Comparison of ENCODE assay signal across 9 cellular contexts in the genomic region with DNA sequence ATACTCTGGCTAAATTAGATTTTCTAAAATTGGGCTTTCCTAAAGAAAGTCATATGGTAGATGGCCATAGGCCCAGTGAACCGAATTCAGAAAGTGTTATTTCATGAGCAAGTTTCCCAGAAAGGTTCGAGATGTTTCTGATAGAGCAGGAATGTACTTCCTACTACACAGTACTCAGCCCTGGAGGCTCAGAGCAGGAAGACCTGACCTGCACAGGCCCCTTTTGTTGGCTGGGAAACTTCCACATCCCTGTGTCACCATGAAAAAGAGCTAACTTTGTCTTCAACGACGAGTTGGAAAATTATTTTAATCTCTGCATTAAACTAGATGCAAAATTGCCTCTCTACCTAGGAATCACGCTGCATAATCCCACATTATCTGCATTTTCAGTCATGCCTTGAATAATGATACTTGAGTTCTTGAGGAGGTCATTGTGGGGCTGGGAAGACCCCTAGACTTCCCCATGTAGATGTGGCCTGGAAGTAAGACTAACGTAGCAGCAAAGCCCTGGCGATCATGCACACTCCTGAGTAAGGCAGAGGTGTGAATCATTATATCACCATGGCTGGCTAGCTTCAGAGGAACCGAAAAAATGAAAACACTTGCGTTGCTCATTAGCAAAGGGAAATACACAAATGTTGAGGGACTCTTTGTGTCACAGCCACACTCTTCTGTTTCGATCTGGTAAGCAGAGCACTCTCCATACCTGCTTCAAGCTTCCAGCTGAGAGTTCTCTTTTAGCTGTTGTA. TPM values are rescaled to one million over a fixed set of nuclear protein-coding genes. Genes with fewer than 3 reads are reported as not detected.
DNase-seq lines count a peak whose midpoint lies in the region; ATAC-seq and TF ChIP-seq lines count a peak whose summit lies in the region.
"Had no signal": no experiment of that assay in that cellular context is flagged by ENCODE, and none has a peak within 500 bp of the region (broad histone marks: within the 10 kb centered on the region; RNA-seq: fewer than 3 reads in every experiment).

No MANE protein-coding gene starts in this region.

- TF ChIP-seq CTCF in right atrium auricular region (IDR thresholded peaks at IDR 0.05) = no peak

- no peaks in the 10 kb centered on the region for H3K27me3 ChIP-seq in right atrium auricular region
- H3K27me3 ChIP-seq: SJSA1 had no signal

- DNase-seq in right atrium auricular region (ENCODE audit: low spot score) (peak; percentile 38), Right ventricle myocardium inferior (ENCODE audit: missing footprints) (no peak), GM19238 (ENCODE audit: insufficient read length, low spot score) (no peak), COLO668 (lab: John Stamatoyannopoulos, UW; ENCODE audit: unreplicated experiment) (no peak), NCI-H1930 (lab: John Stamatoyannopoulos, UW) (no peak)
- DNase-seq in activated T-helper 1 cell treated with anti-CD3 and anti-CD28 coated beads, Interleukin-12 subunit alpha, Interleukin-12 subunit beta, Interleukin-2, Interleukin-4 antibody, amounts not matched to agents 30 ng/mL and 10 ng/mL and 1 ng/mL, durations not matched to agents 14 hours and 24 hours and 36 hours (ENCODE audit: low spot score) = no peak
- peak; percentile 49 for DNase-seq in stimulated activated naive CD8-positive, alpha-beta T cell treated with anti-CD3 and anti-CD28 coated beads, Interleukin-15, Interleukin-2, amounts not matched to agents 100 U/mL and 50 U/mL, for 24 hours

- H3K36me3 ChIP-seq in right atrium auricular region = no peaks in the 10 kb centered on the region
- H3K36me3 ChIP-seq: SJSA1 had no signal

- no peak for ATAC-seq in Right ventricle myocardium inferior
- peak; percentile 64 for ATAC-seq in HG02970 (IDR thresholded peaks at IDR 0.05; ENCODE audit: low FRiP score, unreplicated experiment)
- peak; percentile 88 for ATAC-seq in stimulated activated naive CD8-positive, alpha-beta T cell treated with anti-CD3 and anti-CD28 coated beads, Interleukin-15, Interleukin-2, amounts not matched to agents 100 U/mL and 50 U/mL, for 24 hours

- peaks cover 23% of the 10 kb centered on the region for H3K36me3 Mint-ChIP-seq in activated T-helper 1 cell treated with anti-CD3 and anti-CD28 coated beads, Interleukin-12 subunit alpha, Interleukin-12 subunit beta, Interleukin-2, Interleukin-4 antibody, amounts not matched to agents 30 ng/mL and 10 ng/mL and 1 ng/mL, durations not matched to agents 14 hours and 24 hours and 36 hours (ENCODE audit: low read depth)

- no peak overlapping the region for H3K27ac ChIP-seq in right atrium auricular region
- H3K27ac ChIP-seq: SJSA1 had no signal

- H3K4me3 ChIP-seq in right atrium auricular region = no peak overlapping the region
- H3K4me3 ChIP-seq: SJSA1 had no signal

- H3K9me3 ChIP-seq in right atrium auricular region = no peaks in the 10 kb centered on the region
- H3K9me3 ChIP-seq: SJSA1 had no signal

- H3K9me3 Mint-ChIP-seq in activated T-helper 1 cell treated with anti-CD3 and anti-CD28 coated beads, Interleukin-12 subunit alpha, Interleukin-12 subunit beta, Interleukin-2, Interleukin-4 antibody, amounts not matched to agents 30 ng/mL and 10 ng/mL and 1 ng/mL, durations not matched to agents 14 hours and 24 hours and 36 hours = no peaks in the 10 kb centered on the region

- H3K4me3 Mint-ChIP-seq in activated T-helper 1 cell treated with anti-CD3 and anti-CD28 coated beads, Interleukin-12 subunit alpha, Interleukin-12 subunit beta, Interleukin-2, Interleukin-4 antibody, amounts not matched to agents 30 ng/mL and 10 ng/mL and 1 ng/mL, durations not matched to agents 14 hours and 24 hours and 36 hours = peak overlapping the region; percentile 62

- H3K4me1 ChIP-seq in right atrium auricular region = peaks cover 0 to 10% of the 10 kb centered on the region in 2 donors

- H3K27me3 Mint-ChIP-seq in activated T-helper 1 cell treated with anti-CD3 and anti-CD28 coated beads, Interleukin-12 subunit alpha, Interleukin-12 subunit beta, Interleukin-2, Interleukin-4 antibody, amounts not matched to agents 30 ng/mL and 10 ng/mL and 1 ng/mL, durations not matched to agents 14 hours and 24 hours and 36 hours (ENCODE audit: insufficient read depth) = no peaks in the 10 kb centered on the region

- H3K27ac Mint-ChIP-seq in activated T-helper 1 cell treated with anti-CD3 and anti-CD28 coated beads, Interleukin-12 subunit alpha, Interleukin-12 subunit beta, Interleukin-2, Interleukin-4 antibody, amounts not matched to agents 30 ng/mL and 10 ng/mL and 1 ng/mL, durations not matched to agents 14 hours and 24 hours and 36 hours = peak overlapping the region; percentile 83

- intact Hi-C loops in Right ventricle myocardium inferior (cut with DNase I) = no loop called here
- intact Hi-C loops in activated T-helper 1 cell treated with anti-CD3 and anti-CD28 coated beads, Interleukin-12 subunit alpha, Interleukin-12 subunit beta, Interleukin-2, Interleukin-4 antibody, amounts not matched to agents 30 ng/mL and 10 ng/mL and 1 ng/mL, durations not matched to agents 14 hours and 24 hours and 36 hours (cut with micrococcal nuclease) = no loop called here

- H3K4me1 Mint-ChIP-seq in activated T-helper 1 cell treated with anti-CD3 and anti-CD28 coated beads, Interleukin-12 subunit alpha, Interleukin-12 subunit beta, Interleukin-2, Interleukin-4 antibody, amounts not matched to agents 30 ng/mL and 10 ng/mL and 1 ng/mL, durations not matched to agents 14 hours and 24 hours and 36 hours (ENCODE audit: low read depth) = peaks cover 73% of the 10 kb centered on the region

RNA-seq across cellular contexts. Expression of gene CMTM7, which starts 47.1 kb away (rescaled TPM):
- 10 to 100 TPM in 1 of 2 donors, 1 to 10 TPM in 1; 8.2 to 10.5 TPM for total RNA-seq in right atrium auricular region
- total RNA-seq in Right ventricle myocardium inferior = 5.0 TPM
- 50.6 and 59.7 TPM in 2 replicates for total RNA-seq in activated T-helper 1 cell treated with anti-CD3 and anti-CD28 coated beads, Interleukin-12 subunit alpha, Interleukin-12 subunit beta, Interleukin-2, Interleukin-4 antibody, amounts not matched to agents 30 ng/mL and 10 ng/mL and 1 ng/mL, durations not matched to agents 14 hours and 24 hours and 36 hours

Comparison
In these comparisons a context has a peak if more than half of its experiments do, and no peak if none do; other contexts are left out.
1. DNase-seq: peak in right atrium auricular region (single experiment) and stimulated activated naive CD8-positive, alpha-beta T cell treated with anti-CD3 and anti-CD28 coated beads, Interleukin-15, Interleukin-2, amounts not matched to agents 100 U/mL and 50 U/mL, for 24 hours (single experiment); none in Right ventricle myocardium inferior (single experiment), activated T-helper 1 cell treated with anti-CD3 and anti-CD28 coated beads, Interleukin-12 subunit alpha, Interleukin-12 subunit beta, Interleukin-2, Interleukin-4 antibody, amounts not matched to agents 30 ng/mL and 10 ng/mL and 1 ng/mL, durations not matched to agents 14 hours and 24 hours and 36 hours (single experiment), GM19238 (single experiment), COLO668 (single experiment) and NCI-H1930 (0 of 2).